1 cellular context compared by ENCODE assay signal in genomic region chr1:18875107-18875795, GRCh38.
TF ChIP-seq lines count a peak whose summit lies in the region.

No MANE protein-coding gene starts in this region.

TF ChIP-seq in K562, 482 proteins besides CTCF, POLR2A, EP300 and RAD21 (continued from another document and continues in another):
- TF ChIP-seq, protein P1, sequence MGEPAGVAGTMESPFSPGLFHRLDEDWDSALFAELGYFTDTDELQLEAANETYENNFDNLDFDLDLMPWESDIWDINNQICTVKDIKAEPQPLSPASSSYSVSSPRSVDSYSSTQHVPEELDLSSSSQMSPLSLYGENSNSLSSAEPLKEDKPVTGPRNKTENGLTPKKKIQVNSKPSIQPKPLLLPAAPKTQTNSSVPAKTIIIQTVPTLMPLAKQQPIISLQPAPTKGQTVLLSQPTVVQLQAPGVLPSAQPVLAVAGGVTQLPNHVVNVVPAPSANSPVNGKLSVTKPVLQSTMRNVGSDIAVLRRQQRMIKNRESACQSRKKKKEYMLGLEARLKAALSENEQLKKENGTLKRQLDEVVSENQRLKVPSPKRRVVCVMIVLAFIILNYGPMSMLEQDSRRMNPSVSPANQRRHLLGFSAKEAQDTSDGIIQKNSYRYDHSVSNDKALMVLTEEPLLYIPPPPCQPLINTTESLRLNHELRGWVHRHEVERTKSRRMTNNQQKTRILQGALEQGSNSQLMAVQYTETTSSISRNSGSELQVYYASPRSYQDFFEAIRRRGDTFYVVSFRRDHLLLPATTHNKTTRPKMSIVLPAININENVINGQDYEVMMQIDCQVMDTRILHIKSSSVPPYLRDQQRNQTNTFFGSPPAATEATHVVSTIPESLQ (CRISPR knock-in tag; IDR thresholded peaks at IDR 0.05), result no peak
- peak in 1 of 2 experiments; percentile 61; a peak in 1 of 4 replicates for TF ChIP-seq TEAD1 (CRISPR knock-in tag; IDR thresholded peaks at IDR 0.05)
- no peak for TF ChIP-seq FOSL1 (tag; conservative IDR thresholded peaks at IDR 0.05)
- TF ChIP-seq, protein P2, sequence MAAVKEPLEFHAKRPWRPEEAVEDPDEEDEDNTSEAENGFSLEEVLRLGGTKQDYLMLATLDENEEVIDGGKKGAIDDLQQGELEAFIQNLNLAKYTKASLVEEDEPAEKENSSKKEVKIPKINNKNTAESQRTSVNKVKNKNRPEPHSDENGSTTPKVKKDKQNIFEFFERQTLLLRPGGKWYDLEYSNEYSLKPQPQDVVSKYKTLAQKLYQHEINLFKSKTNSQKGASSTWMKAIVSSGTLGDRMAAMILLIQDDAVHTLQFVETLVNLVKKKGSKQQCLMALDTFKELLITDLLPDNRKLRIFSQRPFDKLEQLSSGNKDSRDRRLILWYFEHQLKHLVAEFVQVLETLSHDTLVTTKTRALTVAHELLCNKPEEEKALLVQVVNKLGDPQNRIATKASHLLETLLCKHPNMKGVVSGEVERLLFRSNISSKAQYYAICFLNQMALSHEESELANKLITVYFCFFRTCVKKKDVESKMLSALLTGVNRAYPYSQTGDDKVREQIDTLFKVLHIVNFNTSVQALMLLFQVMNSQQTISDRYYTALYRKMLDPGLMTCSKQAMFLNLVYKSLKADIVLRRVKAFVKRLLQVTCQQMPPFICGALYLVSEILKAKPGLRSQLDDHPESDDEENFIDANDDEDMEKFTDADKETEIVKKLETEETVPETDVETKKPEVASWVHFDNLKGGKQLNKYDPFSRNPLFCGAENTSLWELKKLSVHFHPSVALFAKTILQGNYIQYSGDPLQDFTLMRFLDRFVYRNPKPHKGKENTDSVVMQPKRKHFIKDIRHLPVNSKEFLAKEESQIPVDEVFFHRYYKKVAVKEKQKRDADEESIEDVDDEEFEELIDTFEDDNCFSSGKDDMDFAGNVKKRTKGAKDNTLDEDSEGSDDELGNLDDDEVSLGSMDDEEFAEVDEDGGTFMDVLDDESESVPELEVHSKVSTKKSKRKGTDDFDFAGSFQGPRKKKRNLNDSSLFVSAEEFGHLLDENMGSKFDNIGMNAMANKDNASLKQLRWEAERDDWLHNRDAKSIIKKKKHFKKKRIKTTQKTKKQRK (IDR thresholded peaks at IDR 0.05; ENCODE audit: borderline replicate concordance, low read depth, low read length), result no peak
- peak; percentile 53 for TF ChIP-seq HCFC1 (IDR thresholded peaks at IDR 0.05; ENCODE audit: low read depth, low read length)
- TF ChIP-seq MTA3 (IDR thresholded peaks at IDR 0.05; ENCODE audit: borderline replicate concordance), result 0 out of 2 replicates have a peak, but pooled peaks have one; percentile 33
- TF ChIP-seq FOXP1 (CRISPR knock-in tag; IDR thresholded peaks at IDR 0.05), result 0 out of 2 replicates have a peak, but pooled peaks have one; percentile 19
- peak in 2 of 3 experiments; percentile 52 to 94; a peak in 3 of 6 replicates for TF ChIP-seq ZBTB11 (CRISPR knock-in tag; IDR thresholded peaks at IDR 0.05)
- no peak for TF ChIP-seq ZZZ3 (IDR thresholded peaks at IDR 0.05)
- TF ChIP-seq HDAC8 (tag; IDR thresholded peaks at IDR 0.05), result no peak
- TF ChIP-seq CXXC5 (CRISPR knock-in tag; IDR thresholded peaks at IDR 0.05), result no peak
- no peak for TF ChIP-seq ZNF57 (CRISPR knock-in tag; IDR thresholded peaks at IDR 0.05)
- 0 out of 2 replicates have a peak, but pooled peaks have one; percentile 17 for TF ChIP-seq MYC (IDR thresholded peaks at IDR 0.05; ENCODE audit: low read depth, low read length)
- no peak for TF ChIP-seq MYC (CRISPR knock-in tag; IDR thresholded peaks at IDR 0.05; ENCODE audit: borderline replicate concordance, low read depth)
- TF ChIP-seq ZNF586 (CRISPR knock-in tag; conservative IDR thresholded peaks at IDR 0.05), result no peak
- TF ChIP-seq RB1 (IDR thresholded peaks at IDR 0.05; ENCODE audit: low read depth), result 0 out of 2 replicates have a peak, but pooled peaks have one; percentile 14
- no peak for TF ChIP-seq ZNF764 (CRISPR knock-in tag; IDR thresholded peaks at IDR 0.05; ENCODE audit: low read depth)
- peak; percentile 73 for TF ChIP-seq ARID4B (CRISPR knock-in tag; IDR thresholded peaks at IDR 0.05)
- TF ChIP-seq NR2C1 (IDR thresholded peaks at IDR 0.05), result no peak
- no peak for TF ChIP-seq NR2C1 (tag; IDR thresholded peaks at IDR 0.05)
- no peak for TF ChIP-seq SAFB (IDR thresholded peaks at IDR 0.05; ENCODE audit: borderline replicate concordance, low read depth, low read length)
- TF ChIP-seq ZNF407 (IDR thresholded peaks at IDR 0.05; ENCODE audit: low read depth), result no peak
- no peak for TF ChIP-seq ZNF507 (tag; conservative IDR thresholded peaks at IDR 0.05)
- no peak for TF ChIP-seq ZC3H11A (IDR thresholded peaks at IDR 0.05; ENCODE audit: low read depth, low read length)
- TF ChIP-seq ZNF143 (CRISPR knock-in tag; IDR thresholded peaks at IDR 0.05), result peak; percentile 43
- TF ChIP-seq NR1H2 (CRISPR knock-in tag; IDR thresholded peaks at IDR 0.05), result no peak
- TF ChIP-seq ATF2 (CRISPR knock-in tag; IDR thresholded peaks at IDR 0.05), result no peak
- peak; percentile 45; the same call in 1 of the 2 replicates for TF ChIP-seq GABPB1 (CRISPR knock-in tag; IDR thresholded peaks at IDR 0.05)
- TF ChIP-seq CHD2 (IDR thresholded peaks at IDR 0.05; ENCODE audit: low read depth, low read length), result 0 out of 2 replicates have a peak, but pooled peaks have one; percentile 20
- no peak for TF ChIP-seq SRSF3 (IDR thresholded peaks at IDR 0.05; ENCODE audit: insufficient read depth, low read length)
- TF ChIP-seq CREM (IDR thresholded peaks at IDR 0.05; ENCODE audit: low read depth), result peak; percentile 56
- TF ChIP-seq ZNF717 (CRISPR knock-in tag; IDR thresholded peaks at IDR 0.05), result no peak
- peak; percentile 65; the same call in 1 of the 2 replicates for TF ChIP-seq TFAP4 (CRISPR knock-in tag; IDR thresholded peaks at IDR 0.05; ENCODE audit: borderline replicate concordance)
- no peak for TF ChIP-seq JUN (IDR thresholded peaks at IDR 0.05; ENCODE audit: borderline replicate concordance, low read depth, low read length)
- no peak for TF ChIP-seq JUN (CRISPR knock-in tag; IDR thresholded peaks at IDR 0.05; ENCODE audit: borderline replicate concordance)
- no peak for TF ChIP-seq TAF9B (IDR thresholded peaks at IDR 0.05; ENCODE audit: partially characterized antibody)
